ENCODE assay signal across 17 cellular contexts in genomic region chr10:78199759-78200158, GRCh38.
DNase-seq lines count a peak whose midpoint lies in the region; ATAC-seq and TF ChIP-seq lines count a peak whose summit lies in the region.
"Had no signal": no experiment of that assay in that cellular context is flagged by ENCODE, and none has a peak within 500 bp of the region (broad histone marks: within the 10 kb centered on the region; RNA-seq: fewer than 3 reads in every experiment).

No MANE protein-coding gene starts in this region.

- H3K27ac ChIP-seq in breast epithelium: no peak overlapping the region
- no peak overlapping the region for H3K27ac ChIP-seq in CD8-positive, alpha-beta T cell (ENCODE audit: low read depth, low read length)
- H3K27ac ChIP-seq: 22Rv1, SJSA1 had no signal

- H3K4me3 ChIP-seq in breast epithelium: no peak overlapping the region
- H3K4me3 ChIP-seq in epithelial cell of esophagus (ENCODE audit: low read length): no peak overlapping the region
- H3K4me3 ChIP-seq in CD8-positive, alpha-beta T cell (ENCODE audit: low read depth, low read length): no peak overlapping the region
- H3K4me3 ChIP-seq: SJSA1 had no signal

- no peak overlapping the region for H3K27ac Mint-ChIP-seq in MCF 10A (ENCODE audit: low read depth, unreplicated experiment)
- no peak overlapping the region for H3K27ac Mint-ChIP-seq in CD8-positive, alpha-beta T cell
- H3K27ac Mint-ChIP-seq: T-helper 2 cell treated with Interferon-gamma antibody and Interleukin-4, amounts not matched to agents 5 μg/mL and 100 μg/mL, for 36 hours had no signal

- no peaks in the 10 kb centered on the region for H3K9me3 ChIP-seq in breast epithelium
- H3K9me3 ChIP-seq in CD8-positive, alpha-beta T cell (ENCODE audit: low read length): no peaks in the 10 kb centered on the region
- H3K9me3 ChIP-seq: SJSA1 had no signal

- TF ChIP-seq POLR2A in breast epithelium (IDR thresholded peaks at IDR 0.05): no peak

- no peaks in the 10 kb centered on the region for H3K36me3 ChIP-seq in breast epithelium
- no peaks in the 10 kb centered on the region for H3K36me3 ChIP-seq in CD8-positive, alpha-beta T cell (ENCODE audit: insufficient read depth, low read length)
- H3K36me3 ChIP-seq: SJSA1 had no signal

- H3K4me1 ChIP-seq in breast epithelium: no peaks in the 10 kb centered on the region
- H3K4me1 ChIP-seq in CD8-positive, alpha-beta T cell (ENCODE audit: insufficient read depth, low read length): no peaks in the 10 kb centered on the region

- no peak overlapping the region for H3K4me3 Mint-ChIP-seq in MCF 10A (ENCODE audit: unreplicated experiment)
- no peak overlapping the region for H3K4me3 Mint-ChIP-seq in CD8-positive, alpha-beta T cell
- H3K4me3 Mint-ChIP-seq: T-helper 2 cell treated with Interferon-gamma antibody and Interleukin-4, amounts not matched to agents 5 μg/mL and 100 μg/mL, for 36 hours had no signal

- DNase-seq in DMS53 (lab: John Stamatoyannopoulos, UW) (peak; percentile 44), DMS53 treated with DMSO at 0.1 percent for 48 hours (lab: John Stamatoyannopoulos, UW; ENCODE audit: unreplicated experiment) (no peak), MCF 10A (ENCODE audit: unreplicated experiment) (peak; percentile 35), breast epithelium (ENCODE audit: low spot score in 2 of 2) (no peak), epithelial cell of esophagus (ENCODE audit: low read depth) (peak; percentile 72), AG08395 (ENCODE audit: low spot score) (no peak)
- DNase-seq in CD8-positive, alpha-beta T cell: no peak
- DNase-seq: C1 segment of cervical spinal cord, HCEC 1CT, IMR-90, NCI-H1930, NCI-H446 treated with DMSO at 0.1 percent for 48 hours, SW 1271 had no signal

- H3K27me3 Mint-ChIP-seq in MCF 10A (ENCODE audit: insufficient read depth, unreplicated experiment): peaks cover 17% of the 10 kb centered on the region
- H3K27me3 Mint-ChIP-seq in CD8-positive, alpha-beta T cell (ENCODE audit: low read depth): no peaks in the 10 kb centered on the region

- no peaks in the 10 kb centered on the region for H3K9me3 Mint-ChIP-seq in MCF 10A (ENCODE audit: unreplicated experiment)
- H3K9me3 Mint-ChIP-seq in CD8-positive, alpha-beta T cell: no peaks in the 10 kb centered on the region
- H3K9me3 Mint-ChIP-seq: T-helper 2 cell treated with Interferon-gamma antibody and Interleukin-4, amounts not matched to agents 5 μg/mL and 100 μg/mL, for 36 hours had no signal

- TF ChIP-seq CTCF in MCF 10A (IDR thresholded peaks at IDR 0.05; ENCODE audit: unreplicated experiment) (no peak), breast epithelium (IDR thresholded peaks at IDR 0.05) (no peak), epithelial cell of esophagus (IDR thresholded peaks at IDR 0.05; ENCODE audit: insufficient read depth, low read depth, low read length, missing control alignments) (no peak)
- TF ChIP-seq CTCF in CD8-positive, alpha-beta T cell (IDR thresholded peaks at IDR 0.05): no peak

- CTCF ChIA-PET in MCF 10A (lab: Yijun Ruan, JAX): interaction anchor here (1.1 kb wide), 1 partner anchor 11 kb away, joined by 3 read pairs; no protein-coding TSS in a partner anchor
- CTCF ChIA-PET in CD8-positive, alpha-beta T cell (lab: Charles Lee): no interaction called here

- H3K4me1 Mint-ChIP-seq in MCF 10A (ENCODE audit: insufficient read depth, unreplicated experiment): no peaks in the 10 kb centered on the region
- no peaks in the 10 kb centered on the region for H3K4me1 Mint-ChIP-seq in CD8-positive, alpha-beta T cell (ENCODE audit: low read depth)

- no peaks in the 10 kb centered on the region for H3K36me3 Mint-ChIP-seq in MCF 10A (ENCODE audit: insufficient read depth, unreplicated experiment)
- no peaks in the 10 kb centered on the region for H3K36me3 Mint-ChIP-seq in CD8-positive, alpha-beta T cell

- no peaks in the 10 kb centered on the region for H3K27me3 ChIP-seq in breast epithelium
- no peaks in the 10 kb centered on the region for H3K27me3 ChIP-seq in CD8-positive, alpha-beta T cell (ENCODE audit: insufficient read depth, low read length)
- H3K27me3 ChIP-seq: SJSA1 had no signal

- no peak for ATAC-seq in CD8-positive, alpha-beta T cell
- no peak for ATAC-seq in HG03025 (IDR thresholded peaks at IDR 0.05; ENCODE audit: low FRiP score, unreplicated experiment)

- BruUV-seq in MCF 10A (replicated peaks; lab: Mats Ljungman, UMichigan): no TSS peak

- intact Hi-C loops in MCF 10A (cut with micrococcal nuclease) (no loop called here), breast epithelium (cut with DNase I; ENCODE audit: low total_unique reads) (loop anchor here (5.0 kb wide), 1 partner anchor 1408 kb away; no protein-coding TSS in a partner anchor)
- intact Hi-C loops in CD8-positive, alpha-beta T cell (cut with DNase I, micrococcal nuclease): no loop called here

- POLR2A ChIA-PET in MCF 10A (lab: Yijun Ruan, JAX): no interaction called here
- POLR2A ChIA-PET in CD8-positive, alpha-beta T cell (lab: Charles Lee): no interaction called here

Comparison
In these comparisons a context has a peak if more than half of its experiments do, and no peak if none do; other contexts are left out.
1. DNase-seq: peak in DMS53 (single experiment), MCF 10A (single experiment) and epithelial cell of esophagus (single experiment); none in DMS53 treated with DMSO at 0.1 percent for 48 hours (single experiment), breast epithelium (0 of 2), CD8-positive, alpha-beta T cell (0 of 7) and AG08395 (single experiment).